Comparison of ENCODE assay signal across 10 cellular contexts in the genomic region with DNA sequence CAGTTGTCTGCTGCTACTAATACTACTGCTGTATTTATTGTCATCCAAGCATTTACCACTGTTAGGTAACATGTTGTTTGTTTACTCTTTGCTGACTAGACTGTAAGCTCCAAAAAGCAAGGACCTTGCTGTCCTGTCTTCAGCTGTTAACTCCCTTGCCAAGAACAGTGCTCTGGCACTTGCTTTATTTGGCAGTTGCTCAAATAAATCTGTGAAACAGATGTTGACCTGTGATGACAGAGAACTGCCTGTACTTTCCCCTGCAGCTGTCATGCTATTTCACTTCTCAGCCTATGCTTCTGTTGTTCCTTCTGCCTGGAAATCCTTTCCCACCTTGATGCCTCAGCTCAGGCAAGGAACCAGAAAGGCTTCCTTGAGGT.
DNase-seq lines count a peak whose midpoint lies in the region; ATAC-seq and TF ChIP-seq lines count a peak whose summit lies in the region.
"Had no signal": no experiment of that assay in that cellular context is flagged by ENCODE, and none has a peak within 500 bp of the region (broad histone marks: within the 10 kb centered on the region; RNA-seq: fewer than 3 reads in every experiment).

No MANE protein-coding gene starts in this region.

- TF ChIP-seq POLR2A in Peyer's patch (IDR thresholded peaks at IDR 0.05) = no peak

- no peaks in the 10 kb centered on the region for H3K36me3 ChIP-seq in Peyer's patch

- H3K4me1 ChIP-seq in Peyer's patch = no peaks in the 10 kb centered on the region

- CTCF ChIA-PET in activated CD4-positive, alpha-beta T cell treated with anti-CD3 and anti-CD28 coated beads for 36 hours (lab: Charles Lee) = no interaction called here

- peak overlapping the region; percentile 73 for H3K27ac Mint-ChIP-seq in memory B cell
- no peak overlapping the region for H3K27ac Mint-ChIP-seq in activated CD4-positive, alpha-beta T cell treated with anti-CD3 and anti-CD28 coated beads for 36 hours

- no peak for TF ChIP-seq CTCF in Peyer's patch (IDR thresholded peaks at IDR 0.05)

- H3K4me3 Mint-ChIP-seq in memory B cell = no peak overlapping the region
- H3K4me3 Mint-ChIP-seq in activated CD4-positive, alpha-beta T cell treated with anti-CD3 and anti-CD28 coated beads for 36 hours = no peak overlapping the region
- H3K4me3 Mint-ChIP-seq: IgD-negative memory B cell had no signal

- H3K27me3 ChIP-seq in Peyer's patch = no peaks in the 10 kb centered on the region

- peaks cover 17% of the 10 kb centered on the region for H3K36me3 Mint-ChIP-seq in memory B cell
- H3K36me3 Mint-ChIP-seq in activated CD4-positive, alpha-beta T cell treated with anti-CD3 and anti-CD28 coated beads for 36 hours (ENCODE audit: low read depth) = peaks cover 24% of the 10 kb centered on the region

- no peaks in the 10 kb centered on the region for H3K27me3 Mint-ChIP-seq in memory B cell
- H3K27me3 Mint-ChIP-seq in activated CD4-positive, alpha-beta T cell treated with anti-CD3 and anti-CD28 coated beads for 36 hours = no peaks in the 10 kb centered on the region
- H3K27me3 Mint-ChIP-seq: IgD-negative memory B cell had no signal

- POLR2A ChIA-PET in activated CD4-positive, alpha-beta T cell treated with anti-CD3 and anti-CD28 coated beads for 36 hours (lab: Charles Lee) = no interaction called here

- no peaks in the 10 kb centered on the region for H3K9me3 ChIP-seq in Peyer's patch

- peaks cover 2% of the 10 kb centered on the region for H3K9me3 Mint-ChIP-seq in memory B cell
- H3K9me3 Mint-ChIP-seq in activated CD4-positive, alpha-beta T cell treated with anti-CD3 and anti-CD28 coated beads for 36 hours (ENCODE audit: low read depth) = peaks cover under 1% of the 10 kb centered on the region
- H3K9me3 Mint-ChIP-seq: IgD-negative memory B cell had no signal

- H3K4me1 Mint-ChIP-seq in memory B cell = no peaks in the 10 kb centered on the region
- H3K4me1 Mint-ChIP-seq in activated CD4-positive, alpha-beta T cell treated with anti-CD3 and anti-CD28 coated beads for 36 hours = no peaks in the 10 kb centered on the region
- H3K4me1 Mint-ChIP-seq: IgD-negative memory B cell had no signal

- ATAC-seq in HG02759 (IDR thresholded peaks at IDR 0.05; ENCODE audit: unreplicated experiment) (peak; percentile 76), memory B cell (ENCODE audit: low read depth) (peak; percentile 31), GM19035 (IDR thresholded peaks at IDR 0.05; ENCODE audit: unreplicated experiment) (no peak)
- ATAC-seq in activated CD4-positive, alpha-beta T cell treated with anti-CD3 and anti-CD28 coated beads for 36 hours = no peak

- DNase-seq in EL (peak; percentile 12), astrocyte of the hippocampus (ENCODE audit: low read depth, low spot score) (peak; percentile 9), memory B cell (ENCODE audit: low spot score in 2 of 2) (no peak), Peyer's patch (no peak)
- no peak for DNase-seq in activated CD4-positive, CD25-positive, alpha-beta regulatory T cell (lab: John Stamatoyannopoulos, UW)
- DNase-seq in activated CD4-positive, alpha-beta T cell treated with anti-CD3 and anti-CD28 coated beads for 36 hours = no peak

- H3K27ac ChIP-seq in Peyer's patch = no peak overlapping the region
- H3K27ac ChIP-seq: VCaP had no signal

- H3K4me3 ChIP-seq in Peyer's patch = no peak overlapping the region

- intact Hi-C loops in activated CD4-positive, alpha-beta T cell treated with anti-CD3 and anti-CD28 coated beads for 36 hours (cut with DNase I, micrococcal nuclease) = no loop called here

Comparison
In these comparisons a context has a peak if more than half of its experiments do, and no peak if none do; other contexts are left out.
1. DNase-seq: peak in EL (single experiment) and astrocyte of the hippocampus (single experiment); none in memory B cell (0 of 2), activated CD4-positive, CD25-positive, alpha-beta regulatory T cell (0 of 4), Peyer's patch (0 of 3) and activated CD4-positive, alpha-beta T cell treated with anti-CD3 and anti-CD28 coated beads for 36 hours (single experiment).
2. ATAC-seq: peak in HG02759 (single experiment) and memory B cell (single experiment); none in GM19035 (single experiment) and activated CD4-positive, alpha-beta T cell treated with anti-CD3 and anti-CD28 coated beads for 36 hours (single experiment).